ENCODE assay signal across 20 cellular contexts in genomic region chr9:130873966-130874365, GRCh38. TPM values are rescaled to one million over a fixed set of nuclear protein-coding genes. Genes with fewer than 3 reads are reported as not detected.
A peak's percentile ranks its signal among the peaks of the same experiment; 100 is the strongest.
DNase-seq lines count a peak whose midpoint lies in the region; ATAC-seq and TF ChIP-seq lines count a peak whose summit lies in the region.
"Had no signal": no experiment of that assay in that cellular context is flagged by ENCODE, and none has a peak within 500 bp of the region (broad histone marks: within the 10 kb centered on the region; RNA-seq: fewer than 3 reads in every experiment).

No MANE protein-coding gene starts in this region.

- 89% methylated on average over 8 of the region's 8 CpGs for WGBS in esophagus muscularis mucosa

- H3K4me1 ChIP-seq in esophagus muscularis mucosa = peaks cover 45 to 62% (median 61%) of the 10 kb centered on the region in 4 donors
- no peaks in the 10 kb centered on the region for H3K4me1 ChIP-seq in upper lobe of right lung

- H3K27me3 ChIP-seq in esophagus muscularis mucosa (no peaks in the 10 kb centered on the region), upper lobe of right lung (no peaks in the 10 kb centered on the region)
- H3K27me3 ChIP-seq: BLaER1 had no signal

- DNase-seq in Right ventricle myocardium inferior (ENCODE audit: missing footprints) = peak; percentile 9
- DNase-seq in left ventricle myocardium superior = no peak
- DNase-seq in esophagus muscularis mucosa (ENCODE audit: extremely low spot score) = no peak
- DNase-seq in posterior vena cava (ENCODE audit: low spot score) = peak; percentile 19
- peak; percentile 6 for DNase-seq in upper lobe of right lung
- no peak for DNase-seq in left colon
- DNase-seq in activated CD4-positive, alpha-beta T cell treated with anti-CD3 and anti-CD28 coated beads, Interleukin-2, amount 50 U/mL, for 4 hours = no peak
- DNase-seq in activated naive CD4-positive, alpha-beta T cell treated with Interleukin-2 at 50 U/mL for 16 hours = no peak
- DNase-seq: 8988T; DMS 273 treated with DMSO at 0.1 percent for 48 hours; NCI-H146; NCI-H226; NCI-H526; NK-92 treated with Interleukin-12 subunit alpha and Interleukin-12 subunit beta, amount 100 ng/mL, for 24 hours; PC-3 had no signal

- H3K4me3 ChIP-seq in esophagus muscularis mucosa (no peak overlapping the region), upper lobe of right lung (no peak overlapping the region)
- H3K4me3 ChIP-seq: BLaER1, GM23338, K562 had no signal

- ATAC-seq in Right ventricle myocardium inferior = no peak
- ATAC-seq in left ventricle myocardium superior = no peak
- no peak for ATAC-seq in upper lobe of right lung
- ATAC-seq in left colon = no peak
- ATAC-seq: GM23338, K562, PC-3 had no signal

- no peaks in the 10 kb centered on the region for H3K9me3 ChIP-seq in esophagus muscularis mucosa
- H3K9me3 ChIP-seq in upper lobe of right lung = no peaks in the 10 kb centered on the region
- H3K9me3 ChIP-seq: BLaER1 had no signal

- no peak for TF ChIP-seq EP300 in esophagus muscularis mucosa (IDR thresholded peaks at IDR 0.05)

- TF ChIP-seq CTCF in esophagus muscularis mucosa (IDR thresholded peaks at IDR 0.05) (no peak), upper lobe of right lung (IDR thresholded peaks at IDR 0.05) (no peak)

- no peak for TF ChIP-seq POLR2A in esophagus muscularis mucosa (IDR thresholded peaks at IDR 0.05; ENCODE audit: low read depth)

- H3K36me3 ChIP-seq in esophagus muscularis mucosa (peaks cover 45 to 88% (median 77%) of the 10 kb centered on the region in 4 donors), upper lobe of right lung (peaks cover 85% of the 10 kb centered on the region)

- H3K27ac ChIP-seq in esophagus muscularis mucosa (replicated peaks in 1 of 4) (peak overlapping the region; percentile 60 to 77 (median 68)), upper lobe of right lung (no peak overlapping the region)
- H3K27ac ChIP-seq: BLaER1, HL-60 had no signal

- intact Hi-C loops in Right ventricle myocardium inferior (cut with DNase I) (no loop called here), left ventricle myocardium superior (cut with micrococcal nuclease) (no loop called here), esophagus muscularis mucosa (cut with DNase I) (no loop called here), posterior vena cava (cut with DNase I) (loop anchor here in 1 of 2 donors (5.0 kb wide), 1 partner anchor 63 kb away; the partner anchor contains the start of gene FIBCD1), upper lobe of right lung (cut with DNase I) (no loop called here), left colon (cut with DNase I, micrococcal nuclease) (loop anchor here in 1 of 2 donors (5.0 to 10.0 kb wide), 2 partner anchors 162 to 171 kb away; no protein-coding TSS in a partner anchor)

RNA-seq across cellular contexts. Expression of gene QRFP, which starts 22.6 kb away (rescaled TPM):
- total RNA-seq in Right ventricle myocardium inferior (not detected), left ventricle myocardium superior (not detected), esophagus muscularis mucosa (not detected), posterior vena cava (not detected), upper lobe of right lung (not detected), left colon (not detected)
- total RNA-seq: Daoy, GM23338, K562, PC-3 had no signal

RNA-seq across cellular contexts. Expression of gene ABL1, which starts 38.9 kb away (rescaled TPM):
- total RNA-seq in Right ventricle myocardium inferior (33.0 TPM), left ventricle myocardium superior (33.3 TPM), esophagus muscularis mucosa (100 to 1,000 TPM in 3 of 4 donors, 10 to 100 TPM in 1; 90.9 to 151 (median 133) TPM), posterior vena cava (10 to 100 TPM; 80.5 to 85.0 TPM), upper lobe of right lung (52.1 TPM), left colon (10 to 100 TPM; 79.0 to 93.9 TPM)

Comparison
In these comparisons a context has a peak if more than half of its experiments do, and no peak if none do; other contexts are left out.
1. DNase-seq: peak in Right ventricle myocardium inferior (single experiment), posterior vena cava (single experiment) and upper lobe of right lung (single experiment); none in left ventricle myocardium superior (single experiment), esophagus muscularis mucosa (single experiment), left colon (0 of 2), activated CD4-positive, alpha-beta T cell treated with anti-CD3 and anti-CD28 coated beads, Interleukin-2, amount 50 U/mL, for 4 hours (0 of 2) and activated naive CD4-positive, alpha-beta T cell treated with Interleukin-2 at 50 U/mL for 16 hours (single experiment).